Comparison of ENCODE assay signal across 8 cellular contexts in genomic region chr2:201150454-201151020, GRCh38. TPM values are rescaled to one million over a fixed set of nuclear protein-coding genes. Genes with fewer than 3 reads are reported as not detected.
DNase-seq lines count a peak whose midpoint lies in the region; ATAC-seq and TF ChIP-seq lines count a peak whose summit lies in the region.

No MANE protein-coding gene starts in this region.

- WGBS in adrenal gland, 4 donors, result 80 to 86% (median 84%) methylated on average over 3 of the region's 3 CpGs

- ATAC-seq in lower lobe of right lung (no peak), GM19455 (IDR thresholded peaks at IDR 0.05; ENCODE audit: unreplicated experiment) (no peak)

- CTCF ChIA-PET in activated naive CD4-positive, alpha-beta T cell treated with anti-CD3 and anti-CD28 coated beads for 36 hours (lab: Charles Lee), result interaction anchor here (0.7 to 1.3 kb wide), 6 partner anchors 8 to 249 kb away, joined by 3 to 6 read pairs (median 3); no protein-coding TSS in a partner anchor
- CTCF ChIA-PET in activated naive CD4-positive, alpha-beta T cell treated with anti-CD3 and anti-CD28 coated beads, Interleukin-2, amount 10 ng/mL, durations not matched to agents 7 days and 5 days (lab: Charles Lee), result interaction anchor here (0.9 to 1.8 kb wide), 2 partner anchors 32 to 82 kb away, joined by 4 to 6 read pairs; no protein-coding TSS in a partner anchor

- H3K36me3 Mint-ChIP-seq in activated naive CD4-positive, alpha-beta T cell treated with anti-CD3 and anti-CD28 coated beads for 36 hours (ENCODE audit: low read depth), result peaks cover 46% of the 10 kb centered on the region
- H3K36me3 Mint-ChIP-seq in activated naive CD4-positive, alpha-beta T cell treated with anti-CD3 and anti-CD28 coated beads, Interleukin-2, amount 10 ng/mL, durations not matched to agents 7 days and 5 days, result peaks cover 58% of the 10 kb centered on the region

- H3K4me3 ChIP-seq in adrenal gland (no peak overlapping the region), lower lobe of right lung (no peak overlapping the region), tibial artery (no peak overlapping the region)

- intact Hi-C loops in activated naive CD4-positive, alpha-beta T cell treated with anti-CD3 and anti-CD28 coated beads for 36 hours (cut with micrococcal nuclease), result loop anchor here (1.0 kb wide), 1 partner anchor 18 kb away; no protein-coding TSS in a partner anchor
- intact Hi-C loops in adrenal gland (cut with DNase I), result loop anchor here in 1 of 2 donors (10.0 kb wide), 1 partner anchor 186 kb away; the partner anchor contains the start of gene ORC2
- intact Hi-C loops in lower lobe of right lung (cut with DNase I), result no loop called here
- intact Hi-C loops in tibial artery (cut with DNase I; ENCODE audit: low total_unique reads), result no loop called here

- no peaks in the 10 kb centered on the region for H3K27me3 Mint-ChIP-seq in activated naive CD4-positive, alpha-beta T cell treated with anti-CD3 and anti-CD28 coated beads for 36 hours (ENCODE audit: low read depth)
- no peaks in the 10 kb centered on the region for H3K27me3 Mint-ChIP-seq in activated naive CD4-positive, alpha-beta T cell treated with anti-CD3 and anti-CD28 coated beads, Interleukin-2, amount 10 ng/mL, durations not matched to agents 7 days and 5 days

- H3K4me1 Mint-ChIP-seq in activated naive CD4-positive, alpha-beta T cell treated with anti-CD3 and anti-CD28 coated beads for 36 hours (ENCODE audit: low read depth), result peaks cover 38% of the 10 kb centered on the region
- peaks cover 16% of the 10 kb centered on the region for H3K4me1 Mint-ChIP-seq in activated naive CD4-positive, alpha-beta T cell treated with anti-CD3 and anti-CD28 coated beads, Interleukin-2, amount 10 ng/mL, durations not matched to agents 7 days and 5 days

- DNase-seq in activated naive CD4-positive, alpha-beta T cell treated with anti-CD3 and anti-CD28 coated beads for 36 hours, result no peak
- no peak for DNase-seq in activated naive CD4-positive, alpha-beta T cell treated with anti-CD3 and anti-CD28 coated beads, Interleukin-2, amount 10 ng/mL, durations not matched to agents 7 days and 5 days
- peak in 1 of 7 donors; percentile 8 for DNase-seq in adrenal gland
- no peak for DNase-seq in lower lobe of right lung
- DNase-seq in tibial artery, result no peak
- DNase-seq in amniotic stem cell (lab: John Stamatoyannopoulos, UW), result no peak
- DNase-seq in activated gamma-delta T cell (lab: John Stamatoyannopoulos, UW), result no peak

- H3K36me3 ChIP-seq in adrenal gland (replicated peaks in 1 of 2) (peaks cover 0 to 56% of the 10 kb centered on the region in 2 donors), lower lobe of right lung (peaks cover 96% of the 10 kb centered on the region), tibial artery (peaks cover 68 to 82% (median 78%) of the 10 kb centered on the region in 3 donors)

- H3K4me1 ChIP-seq in adrenal gland (replicated peaks in 1 of 2) (peaks cover 23 to 58% of the 10 kb centered on the region in 2 donors), lower lobe of right lung (peaks cover 68% of the 10 kb centered on the region), tibial artery (peaks cover 0 to 20% (median 12%) of the 10 kb centered on the region in 4 donors)

- H3K27me3 ChIP-seq in adrenal gland (no peaks in the 10 kb centered on the region), lower lobe of right lung (ENCODE audit: low read depth) (no peaks in the 10 kb centered on the region), tibial artery (no peaks in the 10 kb centered on the region)

- H3K9me3 ChIP-seq in adrenal gland (replicated peaks in 1 of 3) (no peaks in the 10 kb centered on the region), lower lobe of right lung (no peaks in the 10 kb centered on the region), tibial artery (no peaks in the 10 kb centered on the region)

- no peaks in the 10 kb centered on the region for H3K9me3 Mint-ChIP-seq in activated naive CD4-positive, alpha-beta T cell treated with anti-CD3 and anti-CD28 coated beads for 36 hours
- H3K9me3 Mint-ChIP-seq in activated naive CD4-positive, alpha-beta T cell treated with anti-CD3 and anti-CD28 coated beads, Interleukin-2, amount 10 ng/mL, durations not matched to agents 7 days and 5 days, result no peaks in the 10 kb centered on the region

- TF ChIP-seq CTCF in adrenal gland (IDR thresholded peaks at IDR 0.05) (no peak), lower lobe of right lung (IDR thresholded peaks at IDR 0.05) (no peak), tibial artery (IDR thresholded peaks at IDR 0.05) (no peak)

- H3K27ac ChIP-seq in adrenal gland (peak overlapping the region; percentile 17 to 92 (median 87)), lower lobe of right lung (peak overlapping the region; percentile 76), tibial artery (peak overlapping the region; percentile 24 to 60)

- no peak overlapping the region for H3K4me3 Mint-ChIP-seq in activated naive CD4-positive, alpha-beta T cell treated with anti-CD3 and anti-CD28 coated beads for 36 hours
- no peak overlapping the region for H3K4me3 Mint-ChIP-seq in activated naive CD4-positive, alpha-beta T cell treated with anti-CD3 and anti-CD28 coated beads, Interleukin-2, amount 10 ng/mL, durations not matched to agents 7 days and 5 days

- H3K27ac Mint-ChIP-seq in activated naive CD4-positive, alpha-beta T cell treated with anti-CD3 and anti-CD28 coated beads for 36 hours, result peak overlapping the region; percentile 83
- H3K27ac Mint-ChIP-seq in activated naive CD4-positive, alpha-beta T cell treated with anti-CD3 and anti-CD28 coated beads, Interleukin-2, amount 10 ng/mL, durations not matched to agents 7 days and 5 days, result no peak overlapping the region

- no peak for TF ChIP-seq POLR2A in adrenal gland (IDR thresholded peaks at IDR 0.05)

RNA-seq across cellular contexts. Expression of gene CASP10, which starts 32.4 kb away (rescaled TPM):
- 10 to 100 TPM; 22.0 to 22.1 TPM for total RNA-seq in activated naive CD4-positive, alpha-beta T cell treated with anti-CD3 and anti-CD28 coated beads for 36 hours
- total RNA-seq in adrenal gland (10 to 100 TPM in 1 of 8 donors, 1 to 10 TPM in 7; 3.3 to 12.8 (median 5.3) TPM), lower lobe of right lung (26.7 TPM)
- polyA plus RNA-seq in adrenal gland, result 1 to 10 TPM; 2.5 to 4.7 (median 2.5) TPM

RNA-seq across cellular contexts. Expression of gene CFLAR, which starts 34.6 kb away (rescaled TPM):
- total RNA-seq in activated naive CD4-positive, alpha-beta T cell treated with anti-CD3 and anti-CD28 coated beads for 36 hours, result 100 to 1,000 TPM; 214 to 222 TPM
- total RNA-seq in adrenal gland (100 to 1,000 TPM in 5 of 8 donors, 10 to 100 TPM in 3; 62.8 to 267 (median 123) TPM), lower lobe of right lung (345 TPM)
- polyA plus RNA-seq in adrenal gland, result 10 to 100 TPM; 47.1 to 90.7 (median 53.6) TPM
